In the genomic region with DNA sequence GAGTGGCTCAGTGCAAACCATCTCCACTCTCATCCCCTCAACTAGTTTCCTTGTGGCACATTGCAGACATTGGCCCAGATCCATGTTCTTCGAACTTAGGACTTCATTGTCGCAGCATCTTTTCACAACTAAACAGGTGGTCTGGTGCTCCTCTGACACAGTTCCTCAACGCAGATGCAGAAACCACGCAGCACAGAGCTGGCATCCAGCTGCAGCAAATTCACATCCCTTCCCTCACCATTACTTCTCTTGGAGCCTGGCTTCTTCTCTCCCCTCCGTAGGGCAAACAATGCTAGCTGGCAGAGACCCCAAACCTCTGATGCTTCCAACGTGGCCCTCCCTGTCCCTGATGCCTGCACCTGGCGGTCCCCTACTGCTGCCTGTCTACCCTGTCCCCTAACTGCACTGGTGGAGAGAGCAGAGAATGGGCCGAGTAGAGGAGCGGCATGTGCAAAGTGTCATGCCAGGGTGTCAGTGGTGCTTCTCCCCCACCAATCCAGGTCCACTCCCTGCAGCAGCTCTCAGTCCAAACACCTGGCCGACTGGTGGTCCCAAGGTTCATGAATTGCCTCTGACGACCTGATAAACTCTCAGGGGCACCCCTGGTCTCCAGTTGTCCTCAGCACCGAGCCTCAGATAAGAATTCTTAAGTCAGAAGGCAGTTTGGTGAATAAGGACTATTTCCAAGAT, we compare ENCODE assay signal across 19 cellular contexts. TPM values are rescaled to one million over a fixed set of nuclear protein-coding genes. Genes with fewer than 3 reads are reported as not detected.
"Had no signal": no experiment of that assay in that cellular context is flagged by ENCODE, and none has a peak within 500 bp of the region (broad histone marks: within the 10 kb centered on the region; RNA-seq: fewer than 3 reads in every experiment).

No MANE protein-coding gene starts in this region.

- FAIRE-seq: frontal cortex, small intestine had no signal

- H3K9me3 ChIP-seq: left lung, prostate gland, testis had no signal

- DNase-seq: activated CD4-positive, alpha-beta T cell treated with anti-CD3 and anti-CD28 coated beads, Interleukin-2, amount 50 U/mL, for 1 hour; activated T-cell treated with anti-CD3 and anti-CD28 coated beads, Interleukin-2, amount 50 U/mL, for 1 hour; amniotic stem cell; small intestine; stimulated activated CD4-positive, alpha-beta T cell treated with anti-CD3 and anti-CD28 coated beads, Interleukin-4, amount 100 ng/mL, for 1 hour; T-helper 2 cell had no signal

- H3K27me3 ChIP-seq: cardiac muscle cell, left lung, testis had no signal

- H3K4me1 ChIP-seq: prostate gland had no signal

- H3K4me3 ChIP-seq: cardiac muscle cell, left lung, prostate gland, testis had no signal

- H3K27ac ChIP-seq: cardiac muscle cell, left lung, prostate gland, testis, VCaP had no signal

- H3K36me3 ChIP-seq: cardiac muscle cell, left lung, prostate gland had no signal

- ATAC-seq: activated naive CD4-positive, alpha-beta T cell treated with anti-CD3 and anti-CD28 coated beads, Interleukin-2, amount 50 U/mL, for 72 hours; left lung; right cardiac atrium; stimulated activated memory B cell treated with anti-CD40 and anti-IgM and Interleukin-4, amounts not matched to agents 10 μg/mL and 1 μg/mL and 100 μg/mL, for 72 hours had no signal

RNA-seq across cellular contexts. Expression of gene TMPRSS13, which starts 18.1 kb away (rescaled TPM):
- total RNA-seq: kidney epithelial cell, lung microvascular endothelial cell, osteoblast had no signal
- polyA plus RNA-seq: neural cell had no signal

RNA-seq across cellular contexts. Expression of gene FXYD6, which starts 34.6 kb away (rescaled TPM):
- total RNA-seq: osteoblast had no signal
